Comparison of ENCODE assay signal across 8 cellular contexts in the genomic region with DNA sequence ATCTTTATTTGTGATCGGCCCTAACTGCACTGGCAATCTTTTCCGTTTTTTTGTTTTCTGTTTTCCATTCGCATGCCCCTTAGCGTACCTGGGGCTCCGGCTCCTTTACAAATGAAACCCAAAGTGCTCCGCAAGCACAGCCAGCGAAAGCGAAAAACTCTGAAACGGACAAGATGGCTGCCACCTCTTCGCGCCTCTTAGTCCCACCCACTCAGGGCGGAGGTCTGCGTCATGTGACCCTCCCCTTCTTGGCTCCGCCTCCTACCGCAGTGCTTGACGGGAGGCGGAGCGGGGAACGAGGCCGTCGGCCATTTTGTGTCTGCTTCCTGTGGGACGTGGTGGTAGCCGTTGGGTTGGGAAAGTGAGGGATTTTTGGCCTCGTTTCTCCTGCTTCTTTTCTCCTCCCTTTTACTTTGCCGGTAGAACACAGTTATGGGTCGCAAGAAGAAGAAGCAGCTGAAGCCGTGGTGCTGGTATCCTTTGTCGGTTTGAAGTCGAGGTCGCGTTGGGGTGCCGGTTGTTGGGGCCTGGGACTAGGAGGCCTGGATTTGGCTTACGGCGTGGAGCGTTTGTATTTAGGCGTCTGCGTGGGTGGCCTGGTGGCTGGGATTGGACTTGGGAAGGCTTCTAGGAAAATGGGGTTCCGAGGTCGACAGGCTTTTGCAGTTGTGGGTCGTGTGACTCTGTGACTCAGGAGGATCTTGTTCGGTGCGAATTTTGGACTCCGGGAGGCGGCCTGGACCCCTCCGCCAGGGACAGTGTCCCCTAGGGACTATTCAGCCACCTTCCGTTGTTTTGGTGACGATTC. TPM values are rescaled to one million over a fixed set of nuclear protein-coding genes. Genes with fewer than 3 reads are reported as not detected.
DNase-seq lines count a peak whose midpoint lies in the region; ATAC-seq and TF ChIP-seq lines count a peak whose summit lies in the region.

ZNF207 (plus strand) TSS at position 304 of the 808 bp plus-strand sequence; CDS start at position 433, 129 bp downstream.

- peak within 1 kb of the TSS; percentile 84 for H2BK5ac ChIP-seq in trophoblast cell (ENCODE audit: low read depth, low read length, poor library complexity)

- peak; percentile 97 for ATAC-seq in HG02798 (IDR thresholded peaks at IDR 0.05; ENCODE audit: poor library complexity, unreplicated experiment)
- ATAC-seq in T-cell (replicated peaks in 1 of 4): peak; percentile 98 to 100 (median 98)

- peaks cover 23% of the 10 kb centered on the region for H3K79me2 ChIP-seq in trophoblast cell (ENCODE audit: control insufficient read depth, insufficient read depth, low read length, poor library complexity)

- peak; percentile 99 for DNase-seq in GM12865 (ENCODE audit: low read depth)
- peak; percentile 94 for DNase-seq in NCI-H1436 treated with DMSO at 0.1 percent for 48 hours (lab: John Stamatoyannopoulos, UW)
- peak; percentile 88 to 96 (median 93) for DNase-seq in T-cell
- peak; percentile 98 for DNase-seq in cardiac septum (ENCODE audit: low spot score)
- peak; percentile 98 to 99 for DNase-seq in trophoblast cell
- peak; percentile 96 for DNase-seq in transverse colon

- H3K27ac Mint-ChIP-seq in T-cell: peak within 1 kb of the TSS; percentile 99 to 100

- peak within 1 kb of the TSS; percentile 89 for H2AFZ ChIP-seq in trophoblast cell (ENCODE audit: insufficient read depth, low read length, poor library complexity)

- H3K4me1 ChIP-seq in trophoblast cell (ENCODE audit: control insufficient read depth in 1 of 2, insufficient read depth in 2 of 2, low read length in 2 of 2): peaks cover 3 to 6% of the 10 kb centered on the region in 2 experiments
- peaks cover 19 to 52% (median 38%) of the 10 kb centered on the region in 4 donors for H3K4me1 ChIP-seq in transverse colon

- H3K23ac ChIP-seq in trophoblast cell (ENCODE audit: low read length): no peak within 1 kb of the TSS

- no peak within 1 kb of the TSS for H2BK12ac ChIP-seq in trophoblast cell (ENCODE audit: low read length)

- TF ChIP-seq EP300 in transverse colon (IDR thresholded peaks at IDR 0.05; ENCODE audit: low read depth): no peak

- H3K27me3 ChIP-seq in trophoblast cell (ENCODE audit: insufficient read depth, low read length): no peaks in the 10 kb centered on the region
- H3K27me3 ChIP-seq in transverse colon: no peaks in the 10 kb centered on the region

- peaks cover 39 to 45% (median 45%) of the 10 kb centered on the region in 3 donors for H3K4me1 Mint-ChIP-seq in T-cell

- H3K4me3 ChIP-seq in GM12865 (ENCODE audit: low read depth, low read length) (peak within 1 kb of the TSS; percentile 65), trophoblast cell (ENCODE audit: low read depth, low read length) (peak within 1 kb of the TSS; percentile 90), transverse colon (peak within 1 kb of the TSS; percentile 60 to 95 (median 82))

- peak within 1 kb of the TSS; percentile 94 for H3K18ac ChIP-seq in trophoblast cell (ENCODE audit: low read length)

- H3K79me1 ChIP-seq in trophoblast cell (ENCODE audit: low read length): peaks cover 8% of the 10 kb centered on the region

- POLR2A ChIA-PET in T-cell (lab: Charles Lee): interaction anchor here in 1 of 2 donors (0.6 to 0.7 kb wide), 3 partner anchors 16 to 94 kb away, joined by 3 to 7 read pairs (median 3); partner anchors contain the start of gene PSMD11

- H3K27me3 Mint-ChIP-seq in T-cell: no peaks in the 10 kb centered on the region

- peak within 1 kb of the TSS; percentile 87 for H2BK120ac ChIP-seq in trophoblast cell (ENCODE audit: insufficient read depth, low read length, poor library complexity)

- H3K9me3 Mint-ChIP-seq in T-cell: no peaks in the 10 kb centered on the region

- in situ Hi-C loops in transverse colon (cut with MboI; ENCODE audit: low pct_ligation_motif_present in 1 of 4, low pct_unique_long_range_greater_than_20kb in 1 of 4, low sequenced_read_pairs in 3 of 4): no loop called here

- peak within 1 kb of the TSS; percentile 99 for H3K14ac ChIP-seq in trophoblast cell (ENCODE audit: low read length)

- peak within 1 kb of the TSS; percentile 90 for H4K8ac ChIP-seq in trophoblast cell (ENCODE audit: low read depth, low read length)

- H3K36me3 ChIP-seq in trophoblast cell (ENCODE audit: control insufficient read depth in 1 of 2, insufficient read depth in 2 of 2, low read length in 2 of 2) (peaks cover 17 to 21% of the 10 kb centered on the region in 2 experiments), transverse colon (peaks cover 0 to 24% (median 5%) of the 10 kb centered on the region in 4 donors)

- CTCF ChIA-PET in T-cell (lab: Charles Lee): interaction anchor here in 1 of 2 donors (0.7 to 0.8 kb wide), 3 partner anchors 9 to 144 kb away, joined by 3 read pairs; partner anchors contain the start of gene PSMD11

- 0 to 1% (median 0%) methylated on average over 47 of the region's 47 CpGs for whole genome bisulfite sequencing in adipose tissue, 3 donors
- no CpG with 5 or more reads among the region's 47 CpGs for WGBS in trophoblast cell (ENCODE audit: extremely low coverage, insufficient coverage, insufficient read length)
- 0% methylated on average over 7 to 47 of the region's 47 CpGs for WGBS in transverse colon (ENCODE audit: low coverage in 1 of 2), 2 donors

- H3K9ac ChIP-seq in trophoblast cell (ENCODE audit: low read length): peak within 1 kb of the TSS; percentile 98

- peak within 1 kb of the TSS; percentile 97 for H3K27ac ChIP-seq in adipose tissue (ENCODE audit: low read depth, low read length)
- H3K27ac ChIP-seq in trophoblast cell (ENCODE audit: low read depth, low read length): peak within 1 kb of the TSS; percentile 86
- peak within 1 kb of the TSS; percentile 96 to 99 (median 98) for H3K27ac ChIP-seq in transverse colon

- peak within 1 kb of the TSS; percentile 98 to 100 (median 99) for H3K4me3 Mint-ChIP-seq in T-cell

- H3K36me3 Mint-ChIP-seq in T-cell: peaks cover 30% of the 10 kb centered on the region

- H4K12ac ChIP-seq in trophoblast cell (ENCODE audit: low read depth, low read length): peak within 1 kb of the TSS; percentile 67

- H3K4me2 ChIP-seq in trophoblast cell (ENCODE audit: low read length): peak within 1 kb of the TSS; percentile 78

- no peak for TF ChIP-seq CTCF in GM12865 (IDR thresholded peaks at IDR 0.05; ENCODE audit: insufficient read depth, low read depth, low read length, missing control alignments)
- no peak for TF ChIP-seq CTCF in transverse colon (IDR thresholded peaks at IDR 0.05)

- intact Hi-C loops in cardiac septum (cut with DNase I): loop anchor here (10.0 kb wide), 1 partner anchor 205 kb away; the partner anchor contains the start of gene RHOT1
- intact Hi-C loops in transverse colon (cut with DNase I; ENCODE audit: low total_unique reads): no loop called here

- H3K9me3 ChIP-seq in trophoblast cell (ENCODE audit: insufficient read depth, low read depth, low read length) (no peaks in the 10 kb centered on the region), transverse colon (no peaks in the 10 kb centered on the region)

- H3K4ac ChIP-seq in trophoblast cell (ENCODE audit: low read depth, low read length): peak within 1 kb of the TSS; percentile 100

- peak within 1 kb of the TSS; percentile 93 for H4K91ac ChIP-seq in trophoblast cell (ENCODE audit: low read depth, low read length)

- TF ChIP-seq POLR2A in transverse colon (IDR thresholded peaks at IDR 0.05): peak; percentile 91

- H2AK5ac ChIP-seq in trophoblast cell (ENCODE audit: low read length): peak within 1 kb of the TSS; percentile 97

RNA-seq across cellular contexts. Expression of gene ZNF207, which starts in this region (rescaled TPM):
- total RNA-seq in T-cell: 100 to 1,000 TPM; 208 to 271 (median 228) TPM
- 10 to 100 TPM; 40.3 to 85.6 (median 56.7) TPM for polyA plus RNA-seq in adipose tissue
- total RNA-seq in cardiac septum: 83.7 TPM
- polyA plus RNA-seq in trophoblast cell (2013): 195 and 202 TPM in 2 replicates
- total RNA-seq in transverse colon: 100 to 1,000 TPM in 3 of 4 donors, 10 to 100 TPM in 1; 78.9 to 203 (median 139) TPM

Comparison
In these comparisons a context has a peak if more than half of its experiments do, and no peak if none do; other contexts are left out.
1. Peak in every context shown above with its lines: DNase-seq, ATAC-seq, H3K4me3 ChIP-seq and H3K27ac ChIP-seq.